7 cellular contexts compared by ENCODE assay signal in genomic region chr17:8383143-8383974, GRCh38. TPM values are rescaled to one million over a fixed set of nuclear protein-coding genes. Genes with fewer than 3 reads are reported as not detected.
A peak's percentile ranks its signal among the peaks of the same experiment; 100 is the strongest.
DNase-seq lines count a peak whose midpoint lies in the region; ATAC-seq and TF ChIP-seq lines count a peak whose summit lies in the region.

Gene RPL26 (minus strand): TSS chr17:8383193. CDS start chr17:8382310, 883 bp downstream.

- H3K36me3 ChIP-seq in ascending aorta, result peaks cover 28 to 33% of the 10 kb centered on the region in 2 donors

- ATAC-seq in HG02938 (IDR thresholded peaks at IDR 0.05; ENCODE audit: unreplicated experiment), result peak; percentile 78

- H3K9me3 ChIP-seq in ascending aorta, result no peaks in the 10 kb centered on the region

- H3K4me1 ChIP-seq in ascending aorta, result peaks cover 11 to 19% of the 10 kb centered on the region in 2 donors

- peak within 1 kb of the TSS; percentile 76 to 81 for H3K27ac ChIP-seq in ascending aorta

- peak within 1 kb of the TSS; percentile 93 to 95 for H3K4me3 ChIP-seq in ascending aorta

- intact Hi-C loops in T-helper 2 cell treated with Interferon-gamma antibody and Interleukin-4, amounts not matched to agents 100 ng/mL and 5 ng/mL, for 36 hours (cut with micrococcal nuclease), result loop anchor here (1.0 to 10.0 kb wide), 3 partner anchors 52 to 362 kb away; partner anchors contain the start of gene NDEL1
- intact Hi-C loops in ascending aorta (cut with DNase I), result loop anchor here (2.0 to 10.0 kb wide), 4 partner anchors 47 to 511 kb away; no protein-coding TSS in a partner anchor

- no peaks in the 10 kb centered on the region for H3K27me3 ChIP-seq in ascending aorta

- TF ChIP-seq POLR2A in GM15510 (IDR thresholded peaks at IDR 0.05; ENCODE audit: borderline replicate concordance, extremely low read depth, insufficient read length), result peak; percentile 93

- DNase-seq in NCI-H187 (lab: John Stamatoyannopoulos, UW) (peak; percentile 88 to 91), ascending aorta (ENCODE audit: low spot score in 2 of 2) (peak; percentile 94 to 99), hepatic stellate cell (ENCODE audit: low spot score) (peak; percentile 97), renal cortical epithelial cell (ENCODE audit: low read depth) (peak; percentile 97)

- TF ChIP-seq CTCF in ascending aorta (IDR thresholded peaks at IDR 0.05), result peak; percentile 96 to 99 (median 97)

RNA-seq across cellular contexts. Expression of gene RPL26, which starts in this region (rescaled TPM):
- total RNA-seq in T-helper 2 cell treated with Interferon-gamma antibody and Interleukin-4, amounts not matched to agents 100 ng/mL and 5 ng/mL, for 36 hours, result 2,155 and 2,200 TPM in 2 replicates
- total RNA-seq in ascending aorta (1,547 TPM), renal cortical epithelial cell (4,087 and 4,717 TPM in 2 replicates)

Comparison
In these comparisons a context has a peak if more than half of its experiments do, and no peak if none do; other contexts are left out.
1. Peak in every context shown above with its lines: DNase-seq, ATAC-seq, H3K4me3 ChIP-seq and H3K27ac ChIP-seq.